ENCODE assay signal across 1 cellular context in genomic region chr1:238199325-238199724, GRCh38.
TF ChIP-seq lines count a peak whose summit lies in the region.

No MANE protein-coding gene starts in this region.

TF ChIP-seq in GM23338, 12 proteins besides CTCF, POLR2A, EP300 and RAD21 (continued from another document):
- TF ChIP-seq, protein P1, sequence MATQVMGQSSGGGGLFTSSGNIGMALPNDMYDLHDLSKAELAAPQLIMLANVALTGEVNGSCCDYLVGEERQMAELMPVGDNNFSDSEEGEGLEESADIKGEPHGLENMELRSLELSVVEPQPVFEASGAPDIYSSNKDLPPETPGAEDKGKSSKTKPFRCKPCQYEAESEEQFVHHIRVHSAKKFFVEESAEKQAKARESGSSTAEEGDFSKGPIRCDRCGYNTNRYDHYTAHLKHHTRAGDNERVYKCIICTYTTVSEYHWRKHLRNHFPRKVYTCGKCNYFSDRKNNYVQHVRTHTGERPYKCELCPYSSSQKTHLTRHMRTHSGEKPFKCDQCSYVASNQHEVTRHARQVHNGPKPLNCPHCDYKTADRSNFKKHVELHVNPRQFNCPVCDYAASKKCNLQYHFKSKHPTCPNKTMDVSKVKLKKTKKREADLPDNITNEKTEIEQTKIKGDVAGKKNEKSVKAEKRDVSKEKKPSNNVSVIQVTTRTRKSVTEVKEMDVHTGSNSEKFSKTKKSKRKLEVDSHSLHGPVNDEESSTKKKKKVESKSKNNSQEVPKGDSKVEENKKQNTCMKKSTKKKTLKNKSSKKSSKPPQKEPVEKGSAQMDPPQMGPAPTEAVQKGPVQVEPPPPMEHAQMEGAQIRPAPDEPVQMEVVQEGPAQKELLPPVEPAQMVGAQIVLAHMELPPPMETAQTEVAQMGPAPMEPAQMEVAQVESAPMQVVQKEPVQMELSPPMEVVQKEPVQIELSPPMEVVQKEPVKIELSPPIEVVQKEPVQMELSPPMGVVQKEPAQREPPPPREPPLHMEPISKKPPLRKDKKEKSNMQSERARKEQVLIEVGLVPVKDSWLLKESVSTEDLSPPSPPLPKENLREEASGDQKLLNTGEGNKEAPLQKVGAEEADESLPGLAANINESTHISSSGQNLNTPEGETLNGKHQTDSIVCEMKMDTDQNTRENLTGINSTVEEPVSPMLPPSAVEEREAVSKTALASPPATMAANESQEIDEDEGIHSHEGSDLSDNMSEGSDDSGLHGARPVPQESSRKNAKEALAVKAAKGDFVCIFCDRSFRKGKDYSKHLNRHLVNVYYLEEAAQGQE (IDR thresholded peaks at IDR 0.05; ENCODE audit: unreplicated experiment), result no peak
- TF ChIP-seq ETS1 (IDR thresholded peaks at IDR 0.05) (no peak), JUNB (IDR thresholded peaks at IDR 0.05; ENCODE audit: unreplicated experiment) (no peak), EZH2 (IDR thresholded peaks at IDR 0.05; ENCODE audit: low read depth, unreplicated experiment) (no peak)
